In genomic region chr19:10923503-10924076, GRCh38 we compare ENCODE assay signal across 23 cellular contexts.
"Had no signal": no experiment of that assay in that cellular context is flagged by ENCODE, and none has a peak within 500 bp of the region (broad histone marks: within the 10 kb centered on the region; RNA-seq: fewer than 3 reads in every experiment).

No MANE protein-coding gene starts in this region.

- ATAC-seq: activated CD4-positive, CD25-positive, alpha-beta regulatory T cell treated with anti-CD3 and anti-CD28 coated beads, Interleukin-2, amount 50 U/mL, for 24 hours; activated T-cell treated with anti-CD3 and anti-CD28 coated beads, Interleukin-2, amount 50 U/mL, for 72 hours; naive thymus-derived CD8-positive, alpha-beta T cell; pancreas had no signal

- DNase-seq: activated CD4-positive, alpha-beta T cell treated with anti-CD3 and anti-CD28 coated beads, Interleukin-2, amount 50 U/mL, for 1 hour; activated effector memory CD4-positive, alpha-beta T cell treated with anti-CD3 and anti-CD28 coated beads, Interleukin-2, amount 50 U/mL, for 16 hours; activated naive CD4-positive, alpha-beta T cell treated with anti-CD3 and anti-CD28 coated beads, Interleukin-2, amount 50 U/mL, for 16 hours; activated T-cell treated with anti-CD3 and anti-CD28 coated beads, Interleukin-2, amount 50 U/mL, for 72 hours; aorta; effector memory CD4-positive, alpha-beta T cell; immature natural killer cell; kidney glomerular epithelial cell; naive thymus-derived CD8-positive, alpha-beta T cell; right lobe of liver; small intestine; stimulated activated CD4-positive, alpha-beta T cell treated with anti-CD3 and anti-CD28 coated beads, Interleukin-15, amount 100 ng/mL, for 24 hours; stimulated activated CD4-positive, alpha-beta T cell treated with anti-CD3 and anti-CD28 coated beads, Interleukin-2, amount 100 ng/mL, for 48 hours; stimulated activated naive CD8-positive, alpha-beta T cell treated with anti-CD3 and anti-CD28 coated beads, Interleukin-15, amount 100 ng/mL, for 72 hours; T-helper 9 cell; trophoblast cell had no signal

- H3K9me3 Mint-ChIP-seq: activated T-cell treated with anti-CD3 and anti-CD28 coated beads, Interleukin-2, amount 50 U/mL, for 72 hours; dendritic cell treated with granulocyte-macrophage colony-stimulating factor and Interleukin-4, amounts not matched to agents 40 ng/mL and 50 ng/mL, for 4 days; immature natural killer cell; memory B cell; naive thymus-derived CD8-positive, alpha-beta T cell; stimulated activated naive CD8-positive, alpha-beta T cell treated with anti-CD3 and anti-CD28 coated beads, Interleukin-15, amount 100 ng/mL, for 72 hours had no signal

- H3K27ac Mint-ChIP-seq: dendritic cell treated with granulocyte-macrophage colony-stimulating factor and Interleukin-4, amounts not matched to agents 40 ng/mL and 50 ng/mL, for 4 days; stimulated activated naive CD8-positive, alpha-beta T cell treated with anti-CD3 and anti-CD28 coated beads, Interleukin-15, amount 100 ng/mL, for 72 hours had no signal

- H3K27ac ChIP-seq: esophagus muscularis mucosa, pancreas, right lobe of liver, suprapubic skin, vagina had no signal

- H3K9me3 ChIP-seq: esophagus muscularis mucosa, pancreas, right lobe of liver, suprapubic skin, vagina had no signal

- H3K4me3 Mint-ChIP-seq: activated T-cell treated with anti-CD3 and anti-CD28 coated beads, Interleukin-2, amount 50 U/mL, for 72 hours; dendritic cell treated with granulocyte-macrophage colony-stimulating factor and Interleukin-4, amounts not matched to agents 40 ng/mL and 50 ng/mL, for 4 days; immature natural killer cell; memory B cell; stimulated activated naive CD8-positive, alpha-beta T cell treated with anti-CD3 and anti-CD28 coated beads, Interleukin-15, amount 100 ng/mL, for 72 hours had no signal

- H3K27me3 Mint-ChIP-seq: dendritic cell treated with granulocyte-macrophage colony-stimulating factor and Interleukin-4, amounts not matched to agents 40 ng/mL and 50 ng/mL, for 4 days; memory B cell; naive thymus-derived CD8-positive, alpha-beta T cell; stimulated activated naive CD8-positive, alpha-beta T cell treated with anti-CD3 and anti-CD28 coated beads, Interleukin-15, amount 100 ng/mL, for 72 hours had no signal

- H3K4me3 ChIP-seq: esophagus muscularis mucosa, pancreas, right lobe of liver, suprapubic skin, vagina had no signal

- H3K27me3 ChIP-seq: esophagus muscularis mucosa, pancreas, right lobe of liver, suprapubic skin, vagina had no signal
